In genomic region chr11:74397531-74398243, GRCh38 we compare ENCODE assay signal across 8 cellular contexts. TPM values are rescaled to one million over a fixed set of nuclear protein-coding genes. Genes with fewer than 3 reads are reported as not detected.
DNase-seq lines count a peak whose midpoint lies in the region; ATAC-seq and TF ChIP-seq lines count a peak whose summit lies in the region.

No MANE protein-coding gene starts in this region.

- TF ChIP-seq CTCF in DOHH2 (IDR thresholded peaks at IDR 0.05; ENCODE audit: low read depth, low read length, poor library complexity, severe bottlenecking) (no peak), WTC11 (IDR thresholded peaks at IDR 0.05) (no peak), mesothelial cell of epicardium (IDR thresholded peaks at IDR 0.05; ENCODE audit: unreplicated experiment) (no peak)

- ATAC-seq in HG02571 (IDR thresholded peaks at IDR 0.05; ENCODE audit: unreplicated experiment) (peak; percentile 12), WTC11 (peak; percentile 55)
- peak; percentile 35 for ATAC-seq in effector memory CD8-positive, alpha-beta T cell (replicated peaks)

- H3F3A ChIP-seq in DOHH2 (ENCODE audit: control insufficient read depth, insufficient read depth), result no peaks in the 10 kb centered on the region

- H3K27me3 Mint-ChIP-seq in WTC11 (ENCODE audit: low read depth) (no peaks in the 10 kb centered on the region), mesothelial cell of epicardium (ENCODE audit: low read depth) (no peaks in the 10 kb centered on the region)
- H3K27me3 Mint-ChIP-seq in effector memory CD8-positive, alpha-beta T cell, result no peaks in the 10 kb centered on the region

- no peaks in the 10 kb centered on the region for H3K79me2 ChIP-seq in DOHH2 (ENCODE audit: control insufficient read depth, low read length)

- peak overlapping the region; percentile 83 for H3K4me3 Mint-ChIP-seq in WTC11
- peak overlapping the region; percentile 93 to 96 for H3K4me3 Mint-ChIP-seq in effector memory CD8-positive, alpha-beta T cell
- H3K4me3 Mint-ChIP-seq in mesothelial cell of epicardium, result peak overlapping the region; percentile 100

- H4K20me1 ChIP-seq in DOHH2 (ENCODE audit: control insufficient read depth, insufficient read depth, low read depth, low read length), result no peaks in the 10 kb centered on the region

- POLR2A ChIA-PET in WTC11 (lab: Charles Lee), result interaction anchor here (0.6 to 1.3 kb wide), 3 partner anchors 8 to 95 kb away, joined by 3 to 7 read pairs (median 5); no protein-coding TSS in a partner anchor

- H3K27ac Mint-ChIP-seq in WTC11 (peak overlapping the region; percentile 68; the same call in 1 of the 2 replicates), mesothelial cell of epicardium (peak overlapping the region; percentile 84)
- H3K27ac Mint-ChIP-seq in effector memory CD8-positive, alpha-beta T cell, result peak overlapping the region; percentile 76 to 96

- H3K4me1 Mint-ChIP-seq in WTC11 (peaks cover 15% of the 10 kb centered on the region), mesothelial cell of epicardium (peaks cover 18% of the 10 kb centered on the region)
- peaks cover 11 to 16% of the 10 kb centered on the region in 2 donors for H3K4me1 Mint-ChIP-seq in effector memory CD8-positive, alpha-beta T cell (ENCODE audit: low read depth in 2 of 2)

- DNase-seq in NCI-H2227 (lab: John Stamatoyannopoulos, UW; ENCODE audit: unreplicated experiment) (peak; percentile 61), WTC11 (ENCODE audit: low spot score) (peak; percentile 29), mesothelial cell of epicardium (ENCODE audit: low spot score in 2 of 2, unreplicated experiment in 2 of 2) (peak; percentile 22 to 47), mesenteric fat pad (ENCODE audit: low spot score) (no peak)
- DNase-seq in effector memory CD8-positive, alpha-beta T cell, result peak; percentile 14 to 37 (median 14)

- H3K27me3 ChIP-seq in DOHH2 (ENCODE audit: control insufficient read depth, low read length) (peaks cover 38% of the 10 kb centered on the region), subcutaneous abdominal adipose tissue (ENCODE audit: control insufficient read depth in 5 of 5, insufficient read depth in 4 of 5, low read length in 5 of 5) (no peaks in the 10 kb centered on the region)

- peaks cover 14% of the 10 kb centered on the region for H3K4me1 ChIP-seq in DOHH2 (ENCODE audit: control insufficient read depth, low read length)
- peaks cover 0 to 17% (median 8%) of the 10 kb centered on the region in 5 donors for H3K4me1 ChIP-seq in subcutaneous abdominal adipose tissue (ENCODE audit: control insufficient read depth in 5 of 5, insufficient read depth in 5 of 5, low read length in 5 of 5)

- H3K36me3 Mint-ChIP-seq in WTC11 (no peaks in the 10 kb centered on the region), mesothelial cell of epicardium (no peaks in the 10 kb centered on the region)
- peaks cover 4% of the 10 kb centered on the region for H3K36me3 Mint-ChIP-seq in effector memory CD8-positive, alpha-beta T cell (ENCODE audit: insufficient read depth)

- CTCF ChIA-PET in WTC11 (lab: Charles Lee), result interaction anchor here (1.5 to 3.0 kb wide), 2 partner anchors 8 to 52 kb away, joined by 7 to 18 read pairs; no protein-coding TSS in a partner anchor

- H3K36me3 ChIP-seq in DOHH2 (ENCODE audit: control insufficient read depth, low read length) (no peaks in the 10 kb centered on the region), subcutaneous abdominal adipose tissue (ENCODE audit: control insufficient read depth in 5 of 5, insufficient read depth in 5 of 5, low read length in 5 of 5) (no peaks in the 10 kb centered on the region)

- H3K9me3 ChIP-seq in DOHH2 (ENCODE audit: control insufficient read depth, insufficient read depth, low read length) (no peaks in the 10 kb centered on the region), subcutaneous abdominal adipose tissue (ENCODE audit: control insufficient read depth in 5 of 5, low read length in 5 of 5) (no peaks in the 10 kb centered on the region)

- H3K9me2 ChIP-seq in DOHH2 (replicated peaks; ENCODE audit: control insufficient read depth, low read length), result no peaks in the 10 kb centered on the region

- H3K9ac ChIP-seq in subcutaneous abdominal adipose tissue (ENCODE audit: low read length in 5 of 5), result peak overlapping the region in 4 of 5 donors; percentile 76 to 90 (median 78)

- H3K9me3 Mint-ChIP-seq in WTC11 (no peaks in the 10 kb centered on the region), mesothelial cell of epicardium (no peaks in the 10 kb centered on the region)
- no peaks in the 10 kb centered on the region for H3K9me3 Mint-ChIP-seq in effector memory CD8-positive, alpha-beta T cell

- H3K27ac ChIP-seq in DOHH2 (ENCODE audit: low read depth, low read length) (no peak overlapping the region), subcutaneous abdominal adipose tissue (ENCODE audit: low read depth, low read length) (no peak overlapping the region)

- H3K4me3 ChIP-seq in DOHH2 (ENCODE audit: low read length) (peak overlapping the region; percentile 87), subcutaneous abdominal adipose tissue (ENCODE audit: low read depth in 1 of 5, low read length in 5 of 5) (peak overlapping the region; percentile 66 to 94 (median 84))

- peak overlapping the region; percentile 95 for H3K4me2 ChIP-seq in DOHH2 (ENCODE audit: low read length)

TF ChIP-seq in WTC11, 78 proteins besides CTCF, POLR2A, EP300 and RAD21:
- TF ChIP-seq ZNF219 (CRISPR knock-in tag; IDR thresholded peaks at IDR 0.05; ENCODE audit: borderline replicate concordance) (0 out of 2 replicates have a peak, but pooled peaks have one; percentile 24), ZNF396 (CRISPR knock-in tag; IDR thresholded peaks at IDR 0.05; ENCODE audit: borderline replicate concordance) (no peak), FOXK1 (CRISPR knock-in tag; IDR thresholded peaks at IDR 0.05) (0 out of 2 replicates have a peak, but pooled peaks have one; percentile 33), MXD4 (CRISPR knock-in tag; IDR thresholded peaks at IDR 0.05; ENCODE audit: borderline replicate concordance) (no peak), MAX (CRISPR knock-in tag; IDR thresholded peaks at IDR 0.05) (peak; percentile 21; the same call in 1 of the 2 replicates), NR3C1 (CRISPR knock-in tag; conservative IDR thresholded peaks at IDR 0.05; ENCODE audit: low read depth) (no peak), TEAD4 (CRISPR knock-in tag; IDR thresholded peaks at IDR 0.05) (no peak), ETV6 (CRISPR knock-in tag; IDR thresholded peaks at IDR 0.05) (peak; percentile 48; the same call in 1 of the 2 replicates), PRRX2 (CRISPR knock-in tag; IDR thresholded peaks at IDR 0.05) (no peak), PRDM15 (CRISPR knock-in tag; IDR thresholded peaks at IDR 0.05) (0 out of 2 replicates have a peak, but pooled peaks have one; percentile 7)

RNA-seq across cellular contexts. Expression of gene PGM2L1, which starts 0.5 kb away (rescaled TPM):
- total RNA-seq in WTC11 (2021) (23.1 to 34.1 TPM (median 24.8 TPM) in 3 replicates), mesothelial cell of epicardium (15.7 to 18.6 TPM (median 15.7 TPM) in 3 replicates), mesenteric fat pad (2.8 TPM)
